ENCODE assay signal across 9 cellular contexts in the genomic region with DNA sequence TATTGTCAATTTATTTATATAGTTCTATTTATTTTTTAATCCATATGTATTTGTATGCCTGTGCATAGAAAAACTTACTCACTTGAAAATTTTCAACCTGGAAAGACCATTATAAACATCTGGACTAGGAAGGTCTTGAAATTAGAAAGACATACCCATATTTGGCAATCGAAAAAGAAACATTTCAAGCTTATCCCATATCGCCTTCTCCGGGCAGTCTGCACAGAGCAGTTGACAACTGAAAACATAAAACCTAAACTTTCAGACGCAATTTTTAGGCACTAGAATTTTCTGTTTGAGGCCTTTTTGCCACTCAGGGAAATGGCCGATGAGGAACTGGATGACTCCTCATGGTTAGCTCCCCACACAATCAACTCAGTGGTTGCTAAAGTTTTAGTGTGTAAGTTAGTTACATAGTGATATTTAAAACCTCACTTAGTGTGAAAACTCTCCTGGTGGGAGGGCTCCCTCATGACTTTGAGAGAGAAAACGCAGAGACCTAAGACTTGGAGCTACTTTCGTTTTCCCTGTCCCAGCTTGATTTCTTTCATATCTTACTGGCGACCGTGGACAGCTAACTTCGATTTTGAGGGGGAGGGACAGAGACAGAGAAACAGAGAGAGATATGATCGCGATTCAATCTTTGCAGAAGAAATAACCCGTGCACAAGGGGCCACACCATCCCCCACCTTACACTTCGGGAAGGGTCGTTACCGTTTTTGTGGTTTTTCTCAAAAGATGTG. TPM values are rescaled to one million over a fixed set of nuclear protein-coding genes. Genes with fewer than 3 reads are reported as not detected.
DNase-seq lines count a peak whose midpoint lies in the region; ATAC-seq and TF ChIP-seq lines count a peak whose summit lies in the region.
"Had no signal": no experiment of that assay in that cellular context is flagged by ENCODE, and none has a peak within 500 bp of the region (broad histone marks: within the 10 kb centered on the region; RNA-seq: fewer than 3 reads in every experiment).

No MANE protein-coding gene starts in this region.

- DNase-seq in A673 (ENCODE audit: low spot score) (peak; percentile 64), H9 (no peak), DMS114 treated with DMSO at 0.1 percent for 48 hours (lab: John Stamatoyannopoulos, UW; ENCODE audit: unreplicated experiment) (no peak), Peyer's patch (no peak), NOMO-1 treated with dmso at 0.1 percent for 144 hours (lab: John Stamatoyannopoulos, UW; ENCODE audit: unreplicated experiment) (no peak)
- DNase-seq in activated CD4-positive, alpha-beta memory T cell treated with anti-CD3 and anti-CD28 coated beads, Interleukin-2, amount 10 ng/mL, durations not matched to agents 7 days and 5 days = no peak
- DNase-seq: testis had no signal

- peak overlapping the region; percentile 63 for H3K4me2 ChIP-seq in H9 (ENCODE audit: insufficient read depth, insufficient read length, low read length)

- no peak overlapping the region for H3K4ac ChIP-seq in H9 (ENCODE audit: low read depth, low read length)

- no peak overlapping the region for H4K5ac ChIP-seq in H9 (ENCODE audit: insufficient read length, low read depth, low read length)

- peaks cover 0 to 24% of the 10 kb centered on the region in 2 experiments; a peak in 4 of 5 replicates for H3K9me3 Mint-ChIP-seq in H9
- H3K9me3 Mint-ChIP-seq in activated CD4-positive, alpha-beta memory T cell treated with anti-CD3 and anti-CD28 coated beads, Interleukin-2, amount 10 ng/mL, durations not matched to agents 7 days and 5 days = no peaks in the 10 kb centered on the region

- H2AK5ac ChIP-seq in H9 (ENCODE audit: insufficient read length, low read length) = no peak overlapping the region

- no peak overlapping the region for H3K23ac ChIP-seq in H9 (ENCODE audit: insufficient read length, low read depth, low read length)

- no peak overlapping the region for H2BK5ac ChIP-seq in H9 (ENCODE audit: insufficient read length, low read length)

- H3K79me1 ChIP-seq in H9 (ENCODE audit: insufficient read depth, low read depth, low read length, poor library complexity, severe bottlenecking) = no peaks in the 10 kb centered on the region

- peaks cover 0 to 3% (median 0%) of the 10 kb centered on the region in 3 experiments; a peak in 2 of 7 replicates for H3K36me3 Mint-ChIP-seq in H9 (ENCODE audit: insufficient read depth in 1 of 3, low read depth in 3 of 3)
- H3K36me3 Mint-ChIP-seq in activated CD4-positive, alpha-beta memory T cell treated with anti-CD3 and anti-CD28 coated beads, Interleukin-2, amount 10 ng/mL, durations not matched to agents 7 days and 5 days (ENCODE audit: low read depth) = peaks cover 4% of the 10 kb centered on the region

- H3K56ac ChIP-seq in H9 (ENCODE audit: insufficient read length, low read depth, low read length) = no peak overlapping the region

- H3K27me3 Mint-ChIP-seq in H9 (ENCODE audit: low read depth) = peaks cover 97% of the 10 kb centered on the region
- peaks cover 88% of the 10 kb centered on the region for H3K27me3 Mint-ChIP-seq in activated CD4-positive, alpha-beta memory T cell treated with anti-CD3 and anti-CD28 coated beads, Interleukin-2, amount 10 ng/mL, durations not matched to agents 7 days and 5 days

- no peak for TF ChIP-seq RAD21 in liver (IDR thresholded peaks at IDR 0.05)

- no CpG with 5 or more reads among the region's 16 CpGs for WGBS in H9 (ENCODE audit: extremely low coverage, insufficient read length, low lambda C conversion rate)
- WGBS in liver = 12% methylated on average over 16 of the region's 16 CpGs

- intact Hi-C loops in A673 (cut with micrococcal nuclease; ENCODE audit: unreplicated experiment) = loop anchor here (5.0 to 10.0 kb wide), 3 partner anchors 1064 to 1394 kb away; partner anchors contain the start of gene CHN1

- H3K27me3 ChIP-seq in A673 (replicated peaks; ENCODE audit: insufficient read depth, low read depth, low read length, poor library complexity) = no peaks in the 10 kb centered on the region
- H3K27me3 ChIP-seq in H9 (ENCODE audit: insufficient read depth, low read length) = peaks cover 83% of the 10 kb centered on the region
- peaks cover 17 to 65% (median 33%) of the 10 kb centered on the region in 4 donors for H3K27me3 ChIP-seq in liver (ENCODE audit: control insufficient read depth in 4 of 4, insufficient read depth in 4 of 4, low read length in 3 of 4)
- peaks cover 0 to 97% of the 10 kb centered on the region in 2 donors for H3K27me3 ChIP-seq in Peyer's patch

- peaks cover 5% of the 10 kb centered on the region for H3K23me2 ChIP-seq in H9 (ENCODE audit: insufficient read length, low read depth, low read length, poor library complexity, severe bottlenecking)

- no peak overlapping the region for H2BK120ac ChIP-seq in H9 (ENCODE audit: low read depth, low read length, poor library complexity, severe bottlenecking)

- peak overlapping the region; percentile 36 to 76 for H3K4me3 Mint-ChIP-seq in H9
- peak overlapping the region; percentile 52 for H3K4me3 Mint-ChIP-seq in activated CD4-positive, alpha-beta memory T cell treated with anti-CD3 and anti-CD28 coated beads, Interleukin-2, amount 10 ng/mL, durations not matched to agents 7 days and 5 days

- H3K4me3 ChIP-seq in A673 (ENCODE audit: low read depth, low read length, poor library complexity, severe bottlenecking) = peak overlapping the region; percentile 68
- H3K4me3 ChIP-seq in liver (ENCODE audit: low read depth in 1 of 3, low read length in 3 of 3) = peak overlapping the region; percentile 12 to 50 (median 38)
- peak overlapping the region in 2 of 4 donors; percentile 42 to 60 for H3K4me3 ChIP-seq in Peyer's patch
- H3K4me3 ChIP-seq: testis had no signal

- no peak overlapping the region for H4K91ac ChIP-seq in H9 (ENCODE audit: insufficient read length, low read depth, low read length)

- H2BK20ac ChIP-seq in H9 (ENCODE audit: low read depth, low read length, poor library complexity, severe bottlenecking) = no peak overlapping the region

- no peak overlapping the region; a peak in 1 of 7 replicates for H3K27ac Mint-ChIP-seq in H9
- no peak overlapping the region for H3K27ac Mint-ChIP-seq in activated CD4-positive, alpha-beta memory T cell treated with anti-CD3 and anti-CD28 coated beads, Interleukin-2, amount 10 ng/mL, durations not matched to agents 7 days and 5 days

- TF ChIP-seq POLR2A in Peyer's patch (IDR thresholded peaks at IDR 0.05) = no peak

- TF ChIP-seq CTCF in A673 (conservative IDR thresholded peaks at IDR 0.05; ENCODE audit: low read depth, low read length) (no peak), H9 (conservative IDR thresholded peaks at IDR 0.05) (no peak), liver (IDR thresholded peaks at IDR 0.05; ENCODE audit: low read depth, low read length, missing input control) (no peak), Peyer's patch (IDR thresholded peaks at IDR 0.05) (no peak)

- no peak overlapping the region for H3K14ac ChIP-seq in H9 (ENCODE audit: insufficient read depth, low read length)

- H3K4me1 Mint-ChIP-seq in H9 = peaks cover 30 to 44% of the 10 kb centered on the region in 2 experiments
- peaks cover 22% of the 10 kb centered on the region for H3K4me1 Mint-ChIP-seq in activated CD4-positive, alpha-beta memory T cell treated with anti-CD3 and anti-CD28 coated beads, Interleukin-2, amount 10 ng/mL, durations not matched to agents 7 days and 5 days

- BruUV-seq in A673 (replicated peaks; lab: Mats Ljungman, UMichigan) = TSS peak; percentile 44

- ATAC-seq in HG02852 (IDR thresholded peaks at IDR 0.05; ENCODE audit: unreplicated experiment) = no peak

- H2BK15ac ChIP-seq in H9 (ENCODE audit: low read depth, low read length) = no peak overlapping the region

- H3K79me2 ChIP-seq in H9 (ENCODE audit: insufficient read depth, low read length) = no peaks in the 10 kb centered on the region

- no peaks in the 10 kb centered on the region for H3K9me3 ChIP-seq in A673 (ENCODE audit: low read depth, low read length, poor library complexity, severe bottlenecking)
- H3K9me3 ChIP-seq in H9 (ENCODE audit: control insufficient read depth, low read depth, low read length) = no peaks in the 10 kb centered on the region
- peaks cover 0 to 4% (median 2%) of the 10 kb centered on the region in 4 donors for H3K9me3 ChIP-seq in liver (ENCODE audit: control insufficient read depth in 4 of 4, low read length in 3 of 4)
- H3K9me3 ChIP-seq in Peyer's patch = no peaks in the 10 kb centered on the region
- H3K9me3 ChIP-seq: testis had no signal

- no peak overlapping the region for H3T11ph ChIP-seq in H9 (ENCODE audit: low read length)

- CTCF ChIA-PET in A673 (lab: Charles Lee) = interaction anchor here (0.6 to 2.4 kb wide), 7 partner anchors 8 to 1348 kb away, joined by 3 to 18 read pairs (median 4); no protein-coding TSS in a partner anchor
- CTCF ChIA-PET in activated CD4-positive, alpha-beta memory T cell treated with anti-CD3 and anti-CD28 coated beads, Interleukin-2, amount 10 ng/mL, durations not matched to agents 7 days and 5 days (lab: Charles Lee) = interaction anchor here (0.5 to 3.5 kb wide), 16 partner anchors 11 to 1051 kb away, joined by 3 to 76 read pairs (median 4); no protein-coding TSS in a partner anchor

- H2BK12ac ChIP-seq in H9 (ENCODE audit: insufficient read length, low read depth, low read length) = no peak overlapping the region

- peak overlapping the region; percentile 87 for H3K27ac ChIP-seq in A673 (ENCODE audit: low read depth, low read length, poor library complexity, severe bottlenecking)
- H3K27ac ChIP-seq in H9 (ENCODE audit: insufficient read length, low read depth, low read length) = no peak overlapping the region
- no peak overlapping the region for H3K27ac ChIP-seq in liver (ENCODE audit: low read depth in 1 of 2, low read length in 2 of 2)
- H3K27ac ChIP-seq in Peyer's patch = no peak overlapping the region
- H3K27ac ChIP-seq: testis had no signal

- H3K4me1 ChIP-seq in A673 (ENCODE audit: insufficient read depth, low read length, poor library complexity, severe bottlenecking) (peaks cover 33% of the 10 kb centered on the region), H9 (ENCODE audit: insufficient read depth, low read length) (peaks cover 6% of the 10 kb centered on the region), liver (ENCODE audit: control insufficient read depth in 4 of 4, insufficient read depth in 4 of 4, low read length in 3 of 4) (peaks cover 9 to 24% (median 18%) of the 10 kb centered on the region in 4 donors), Peyer's patch (peaks cover 0 to 33% (median 2%) of the 10 kb centered on the region in 4 donors)

- no peak overlapping the region for H4K8ac ChIP-seq in H9 (replicated peaks; ENCODE audit: insufficient read length, low read depth, low read length)

- H3K36me3 ChIP-seq in A673 (ENCODE audit: insufficient read depth, low read length, poor library complexity, severe bottlenecking) = peaks cover 7% of the 10 kb centered on the region
- no peaks in the 10 kb centered on the region for H3K36me3 ChIP-seq in liver (ENCODE audit: control insufficient read depth in 4 of 4, insufficient read depth in 3 of 4, low read depth in 1 of 4, low read length in 3 of 4)
- H3K36me3 ChIP-seq in Peyer's patch = no peaks in the 10 kb centered on the region

- POLR2A ChIA-PET in A673 (lab: Charles Lee; ENCODE audit: low non-redundant PET) = interaction anchor here (0.5 kb wide), 1 partner anchor 10 kb away, joined by 3 read pairs; no protein-coding TSS in a partner anchor
- POLR2A ChIA-PET in activated CD4-positive, alpha-beta memory T cell treated with anti-CD3 and anti-CD28 coated beads, Interleukin-2, amount 10 ng/mL, durations not matched to agents 7 days and 5 days (lab: Charles Lee) = no interaction called here

- H3K9ac ChIP-seq in H9 (ENCODE audit: extremely low read depth, insufficient read length, low read length) (no peak overlapping the region), liver (ENCODE audit: low read depth in 1 of 2, low read length in 2 of 2) (no peak overlapping the region)

- no peak overlapping the region for H3K18ac ChIP-seq in H9 (ENCODE audit: insufficient read length, low read depth, low read length)

- no peak overlapping the region for H2AFZ ChIP-seq in H9 (ENCODE audit: low read length)

- no peaks in the 10 kb centered on the region for H4K20me1 ChIP-seq in H9 (ENCODE audit: control insufficient read depth, insufficient read depth, insufficient read length)

RNA-seq across cellular contexts. Expression of gene HOXD12, which starts 3.2 kb away (rescaled TPM):
- total RNA-seq in A673 (2021) (0.58 and 0.72 TPM in 2 replicates), H9 (2021) (not detected in 2 replicates), liver (not detected), Peyer's patch (not detected)
- total RNA-seq in activated CD4-positive, alpha-beta memory T cell treated with anti-CD3 and anti-CD28 coated beads, Interleukin-2, amount 10 ng/mL, durations not matched to agents 7 days and 5 days = not detected
- polyA plus RNA-seq in liver = not detected
- total RNA-seq: testis had no signal

RNA-seq across cellular contexts. Expression of gene HOXD13, which starts 3.9 kb away (rescaled TPM):
- total RNA-seq in A673 (2021) (32.7 and 33.8 TPM in 2 replicates), H9 (2021) (not detected in 2 replicates), liver (not detected), Peyer's patch (not detected)
- not detected for total RNA-seq in activated CD4-positive, alpha-beta memory T cell treated with anti-CD3 and anti-CD28 coated beads, Interleukin-2, amount 10 ng/mL, durations not matched to agents 7 days and 5 days
- polyA plus RNA-seq in liver = not detected

RNA-seq across cellular contexts. Expression of gene HOXD11, which starts 10.7 kb away (rescaled TPM):
- total RNA-seq in A673 (2021) (107 and 123 TPM in 2 replicates), H9 (2021) (not detected in 2 replicates), liver (not detected), Peyer's patch (not detected)
- not detected for total RNA-seq in activated CD4-positive, alpha-beta memory T cell treated with anti-CD3 and anti-CD28 coated beads, Interleukin-2, amount 10 ng/mL, durations not matched to agents 7 days and 5 days
- polyA plus RNA-seq in liver = not detected

RNA-seq across cellular contexts. Expression of gene EVX2, which starts 12.7 kb away (rescaled TPM):
- total RNA-seq in A673 (2021) (0.41 and 0.70 TPM in 2 replicates), H9 (2021) (not detected in 2 replicates), liver (not detected), Peyer's patch (not detected)
- not detected for total RNA-seq in activated CD4-positive, alpha-beta memory T cell treated with anti-CD3 and anti-CD28 coated beads, Interleukin-2, amount 10 ng/mL, durations not matched to agents 7 days and 5 days
- not detected for polyA plus RNA-seq in liver

RNA-seq across cellular contexts. Expression of gene HOXD10, which starts 20.2 kb away (rescaled TPM):
- total RNA-seq in A673 (2021) (88.6 and 98.3 TPM in 2 replicates), H9 (2021) (not detected in 2 replicates), liver (not detected), Peyer's patch (not detected)
- not detected for total RNA-seq in activated CD4-positive, alpha-beta memory T cell treated with anti-CD3 and anti-CD28 coated beads, Interleukin-2, amount 10 ng/mL, durations not matched to agents 7 days and 5 days
- not detected for polyA plus RNA-seq in liver

Comparison
In these comparisons a context has a peak if more than half of its experiments do, and no peak if none do; other contexts are left out.
1. RNA of gene HOXD13, which starts 3.9 kb away (total RNA-seq): 32.7 to 33.8 TPM in A673; not detected in H9, not detected in activated CD4-positive, alpha-beta memory T cell treated with anti-CD3 and anti-CD28 coated beads, Interleukin-2, amount 10 ng/mL, durations not matched to agents 7 days and 5 days, not detected in liver and not detected in Peyer's patch; every median in the first group is over 10 times any median in the second.
2. RNA of gene HOXD11, which starts 10.7 kb away (total RNA-seq): 107 to 123 TPM in A673; not detected in H9, not detected in activated CD4-positive, alpha-beta memory T cell treated with anti-CD3 and anti-CD28 coated beads, Interleukin-2, amount 10 ng/mL, durations not matched to agents 7 days and 5 days, not detected in liver and not detected in Peyer's patch; every median in the first group is over 100 times any median in the second.